In the genomic region with DNA sequence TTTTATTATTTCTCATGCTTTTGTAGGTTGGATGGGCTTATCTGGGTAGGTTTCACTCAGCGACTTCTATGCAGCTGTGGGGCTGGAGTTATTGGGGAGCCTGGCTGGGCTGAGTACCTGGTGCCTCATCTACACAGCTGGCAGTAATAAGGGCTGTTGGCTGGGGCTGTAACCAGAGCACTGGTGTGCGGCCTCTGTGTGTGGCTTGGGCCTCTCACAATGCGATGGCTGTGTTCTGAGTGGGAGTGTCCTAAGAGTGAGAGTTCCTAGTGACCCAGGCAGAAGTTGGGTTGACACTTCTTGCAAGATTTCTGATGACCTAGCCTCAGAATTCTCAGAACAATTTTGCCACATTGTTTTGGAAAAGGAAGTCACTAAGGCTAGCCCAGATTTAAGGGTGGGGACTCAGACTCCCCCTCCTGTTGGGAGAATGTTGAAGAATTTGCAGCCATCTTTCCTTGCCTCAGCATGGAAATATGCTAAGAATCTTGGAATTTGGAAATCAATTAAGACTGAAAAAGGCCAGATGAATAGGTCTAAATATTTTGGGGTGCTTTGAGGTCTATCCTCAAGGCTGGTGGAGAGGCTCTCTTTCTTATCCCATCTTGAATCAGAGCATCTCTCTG, we compare ENCODE assay signal across 23 cellular contexts.
"Had no signal": no experiment of that assay in that cellular context is flagged by ENCODE, and none has a peak within 500 bp of the region (broad histone marks: within the 10 kb centered on the region; RNA-seq: fewer than 3 reads in every experiment).

No MANE protein-coding gene starts in this region.

- H3K4me3 ChIP-seq: heart right ventricle, left ventricle myocardium inferior, lung, ovary, spleen had no signal

- H3K9me3 ChIP-seq: heart right ventricle, ovary, spleen had no signal

- DNase-seq: activated CD4-positive, alpha-beta memory T cell treated with anti-CD3 and anti-CD28 coated beads for 36 hours; activated CD4-positive, alpha-beta T cell treated with anti-CD3 and anti-CD28 coated beads, Interleukin-2, amount 10 ng/mL, durations not matched to agents 24 days and 14 days; activated CD4-positive, CD25-positive, alpha-beta regulatory T cell treated with anti-CD3 and anti-CD28 coated beads, Interleukin-2, amount 50 U/mL, for 72 hours; activated CD8-positive, alpha-beta memory T cell treated with anti-CD3 and anti-CD28 coated beads, Interleukin-2, amount 50 U/mL, for 4 hours; activated gamma-delta T cell treated with Interleukin-2 at 50 U/mL for 16 hours; activated naive CD4-positive, alpha-beta T cell treated with anti-CD3 and anti-CD28 coated beads, Interleukin-2, amount 50 U/mL, for 16 hours; activated T-cell treated with anti-CD3 and anti-CD28 coated beads, Interleukin-2, amount 50 U/mL, for 24 hours; amygdala; caudate nucleus; cortex of kidney; heart right ventricle; left ventricle myocardium inferior; ovary; spleen; stimulated activated naive CD8-positive, alpha-beta T cell treated with anti-CD3 and anti-CD28 coated beads, Interleukin-15, Interleukin-2, amounts not matched to agents 100 U/mL and 50 U/mL, for 24 hours; T-helper 17 cell; T1000; WERI-Rb-1 had no signal

- FAIRE-seq: endothelial cell of umbilical vein, islet of Langerhans had no signal

- H3K27me3 ChIP-seq: foreskin keratinocyte, heart right ventricle, ovary, spleen had no signal

- ATAC-seq: activated T-helper 17 cell treated with anti-CD3 and anti-CD28 coated beads, Interleukin-2, amount 50 U/mL, for 72 hours; heart right ventricle; stimulated activated naive CD8-positive, alpha-beta T cell treated with anti-CD3 and anti-CD28 coated beads, Interleukin-15, Interleukin-2, amounts not matched to agents 100 U/mL and 50 U/mL, for 24 hours; T-helper 17 cell had no signal

- H3K27ac ChIP-seq: foreskin keratinocyte, heart right ventricle, left ventricle myocardium inferior, WERI-Rb-1 had no signal

- H3K36me3 ChIP-seq: heart right ventricle, left ventricle myocardium inferior, ovary, spleen, WERI-Rb-1 had no signal
